ENCODE assay signal across 24 cellular contexts in genomic region chr18:39186008-39186407, GRCh38.
DNase-seq lines count a peak whose midpoint lies in the region; ATAC-seq, FAIRE-seq and TF ChIP-seq lines count a peak whose summit lies in the region.
"Had no signal": no experiment of that assay in that cellular context is flagged by ENCODE, and none has a peak within 500 bp of the region (broad histone marks: within the 10 kb centered on the region; RNA-seq: fewer than 3 reads in every experiment).

No MANE protein-coding gene starts in this region.

- no peak for TF ChIP-seq CTCF in D721Med (IDR thresholded peaks at IDR 0.05; ENCODE audit: insufficient read depth, missing control alignments)
- TF ChIP-seq CTCF in OCI-LY3 (IDR thresholded peaks at IDR 0.05; ENCODE audit: low read depth, low read length), result no peak
- TF ChIP-seq CTCF in dorsolateral prefrontal cortex (IDR thresholded peaks at IDR 0.05 in 54 of 56, conservative IDR thresholded peaks at IDR 0.05 in 2 of 56; ENCODE audit: low read depth in 1 of 56, partially characterized antibody in 56 of 56), result no peak

- H3K27me3 ChIP-seq in OCI-LY3 (ENCODE audit: low read depth, low read length) (no peaks in the 10 kb centered on the region), dorsolateral prefrontal cortex (no peaks in the 10 kb centered on the region)

- peaks cover 3% of the 10 kb centered on the region for H3K36me3 ChIP-seq in OCI-LY3 (replicated peaks; ENCODE audit: low read depth, low read length)

- DNase-seq in D721Med (ENCODE audit: insufficient read length, low spot score) (no peak), epidermal melanocyte (ENCODE audit: insufficient read length, low spot score) (no peak), dorsolateral prefrontal cortex (no peak)
- no peak for DNase-seq in stimulated activated CD4-positive, alpha-beta T cell treated with anti-CD3 and anti-CD28 coated beads, Interleukin-1b, Interleukin-23, amount 100 ng/mL, for 48 hours
- DNase-seq in stimulated activated CD4-positive, alpha-beta T cell treated with anti-CD3 and anti-CD28 coated beads, Interleukin-4, amount 100 ng/mL, for 4 hours, result no peak
- DNase-seq: AML-193; Caco-2; CD4-positive, alpha-beta T cell; DMS153; DND-41; EL; H9; IMR-90 had no signal

- peaks cover 26% of the 10 kb centered on the region for H3K4me1 ChIP-seq in OCI-LY3 (ENCODE audit: low read length)
- H3K4me1 ChIP-seq: A549 had no signal

- H3K27ac ChIP-seq in OCI-LY3 (ENCODE audit: low read length) (no peak overlapping the region), dorsolateral prefrontal cortex (no peak overlapping the region)
- H3K27ac ChIP-seq: 22Rv1, A549, C4-2B, HL-60 had no signal

- no peaks in the 10 kb centered on the region for H4K20me1 ChIP-seq in OCI-LY3 (ENCODE audit: insufficient read depth, low read length)

- ATAC-seq in GM18907 (IDR thresholded peaks at IDR 0.05; ENCODE audit: unreplicated experiment) (peak; percentile 51), HG02981 (IDR thresholded peaks at IDR 0.05; ENCODE audit: unreplicated experiment) (peak; percentile 67)
- ATAC-seq: A549, K562 had no signal

- no peaks in the 10 kb centered on the region for H3K9me3 ChIP-seq in OCI-LY3 (ENCODE audit: insufficient read depth, low read length)
- H3K9me3 ChIP-seq: A549, Caco-2 had no signal

- H3K4me3 ChIP-seq in OCI-LY3 (ENCODE audit: low read length) (peak overlapping the region; percentile 31), dorsolateral prefrontal cortex (no peak overlapping the region)
- H3K4me3 ChIP-seq: A549, K562 had no signal

- FAIRE-seq in D721Med (lab: Jason Lieb, UNC), result peak; percentile 77
- FAIRE-seq: A549, GM12892, GM18507, H1, K562 had no signal

- H3K4me2 ChIP-seq in OCI-LY3 (ENCODE audit: low read length), result peak overlapping the region; percentile 48
- H3K4me2 ChIP-seq: A549 had no signal

- H3K79me2 ChIP-seq in OCI-LY3 (ENCODE audit: low read length), result no peaks in the 10 kb centered on the region

- peak overlapping the region; percentile 60; the same call in 1 of the 2 replicates for H2AFZ ChIP-seq in OCI-LY3 (ENCODE audit: low read depth, low read length)

- H3K9ac ChIP-seq in OCI-LY3 (ENCODE audit: low read length), result no peak overlapping the region

- intact Hi-C loops in dorsolateral prefrontal cortex (cut with DNase I), result no loop called here
